In the genomic region with DNA sequence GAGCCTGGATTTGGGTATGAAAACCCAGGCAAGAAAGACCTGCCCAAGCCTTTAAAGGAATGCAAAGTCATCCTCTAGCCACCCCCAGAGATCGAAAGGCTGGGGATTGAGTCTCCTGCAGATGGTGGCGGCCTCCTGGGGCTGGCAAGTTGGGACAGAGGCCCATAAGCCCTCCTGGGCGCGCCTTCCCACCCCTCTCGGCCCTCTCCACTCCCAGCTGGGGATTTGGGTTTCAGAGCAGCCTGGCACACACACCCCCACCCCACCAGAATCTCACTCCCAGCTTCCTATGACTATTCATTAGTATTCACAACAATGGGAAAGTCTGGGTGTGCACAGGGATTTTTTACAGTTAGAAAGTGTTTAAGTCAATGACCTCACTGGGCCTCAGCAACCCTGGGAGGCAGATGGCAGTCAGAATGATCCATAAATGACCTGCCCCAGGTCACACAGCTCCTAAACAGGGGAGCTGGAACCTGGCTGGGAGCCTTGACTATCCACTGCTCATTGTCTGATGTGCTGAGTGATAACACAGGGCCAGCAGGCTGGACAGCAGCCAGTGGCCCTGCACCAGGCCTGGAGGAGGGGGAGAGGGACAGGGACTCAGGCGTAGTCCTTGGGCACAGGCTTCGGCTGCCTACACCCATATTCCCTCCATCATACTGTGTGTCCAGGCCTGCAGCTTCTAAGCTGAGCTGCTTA, we compare ENCODE assay signal across 7 cellular contexts. TPM values are rescaled to one million over a fixed set of nuclear protein-coding genes. Genes with fewer than 3 reads are reported as not detected.
DNase-seq lines count a peak whose midpoint lies in the region; ATAC-seq and TF ChIP-seq lines count a peak whose summit lies in the region.
"Had no signal": no experiment of that assay in that cellular context is flagged by ENCODE, and none has a peak within 500 bp of the region (broad histone marks: within the 10 kb centered on the region; RNA-seq: fewer than 3 reads in every experiment).

No MANE protein-coding gene starts in this region.

- TF ChIP-seq CTCF in astrocyte of the spinal cord (IDR thresholded peaks at IDR 0.05; ENCODE audit: low read depth, low read length) = no peak
- no peak for TF ChIP-seq CTCF in nephron (IDR thresholded peaks at IDR 0.05; ENCODE audit: unreplicated experiment in 3 of 3)

- peak overlapping the region; percentile 90 to 96 (median 92) for H3K27ac Mint-ChIP-seq in nephron

- H3K4me1 ChIP-seq in HUES64 (ENCODE audit: insufficient read depth, low read length) = peaks cover 61% of the 10 kb centered on the region

- H3K36me3 Mint-ChIP-seq in nephron (ENCODE audit: low read depth) = no peaks in the 10 kb centered on the region

- no peaks in the 10 kb centered on the region for H3K9me3 ChIP-seq in HUES64 (ENCODE audit: insufficient read depth, low read depth, low read length)
- H3K9me3 ChIP-seq: thoracic aorta had no signal

- H3K4me3 ChIP-seq in HUES64 (ENCODE audit: low read length) (no peak overlapping the region), astrocyte of the spinal cord (ENCODE audit: low read depth, low read length) (no peak overlapping the region)
- H3K4me3 ChIP-seq: thoracic aorta had no signal

- in situ Hi-C loops in astrocyte of the spinal cord (cut with HindIII; ENCODE audit: low sequenced_read_pairs) = no loop called here

- no peaks in the 10 kb centered on the region for H3K27me3 ChIP-seq in HUES64 (ENCODE audit: insufficient read depth, low read length)

- H3K36me3 ChIP-seq in HUES64 (ENCODE audit: insufficient read depth, low read length) = no peaks in the 10 kb centered on the region
- H3K36me3 ChIP-seq: thoracic aorta had no signal

- no peaks in the 10 kb centered on the region for H3K27me3 Mint-ChIP-seq in nephron (ENCODE audit: low read depth)

- H3K9ac ChIP-seq in HUES64 (ENCODE audit: low read depth, low read length) = peak overlapping the region; percentile 53

- peak overlapping the region; percentile 89 for H3K27ac ChIP-seq in HUES64 (ENCODE audit: low read depth, low read length)

- no peak for ATAC-seq in GM18861 (IDR thresholded peaks at IDR 0.05; ENCODE audit: unreplicated experiment)

- H3K4me3 Mint-ChIP-seq in nephron = peak overlapping the region in 2 of 3 experiments; percentile 37 to 66

- H3K9me3 Mint-ChIP-seq in nephron = no peaks in the 10 kb centered on the region

- H3K4me1 Mint-ChIP-seq in nephron = peaks cover 62% of the 10 kb centered on the region

- peak; percentile 17 for DNase-seq in astrocyte of the spinal cord (ENCODE audit: low read depth, low spot score)
- DNase-seq in stimulated activated CD4-positive, alpha-beta T cell treated with anti-CD3 and anti-CD28 coated beads, Interleukin-2, amount 100 ng/mL, for 24 hours = no peak
- DNase-seq in dedifferentiated amniotic fluid mesenchymal stem cell (ENCODE audit: extremely low spot score) = no peak

- 49% methylated on average over 7 of the region's 7 CpGs for WGBS in HUES64

RNA-seq across cellular contexts. Expression of gene NHERF1, which starts 12.1 kb away (rescaled TPM):
- 84.0 TPM for polyA plus RNA-seq in HUES64 (2013, experiment 1 of 2)
- 89.4 TPM for polyA plus RNA-seq in HUES64 (2013, experiment 2 of 2)

RNA-seq across cellular contexts. Expression of gene NAT9, which starts 15.6 kb away (rescaled TPM):
- 22.7 TPM for polyA plus RNA-seq in HUES64 (2013, experiment 1 of 2)
- 24.3 TPM for polyA plus RNA-seq in HUES64 (2013, experiment 2 of 2)

RNA-seq across cellular contexts. Expression of gene RAB37, which starts 23.5 kb away (rescaled TPM):
- polyA plus RNA-seq in HUES64 (2013, experiment 1 of 2) = 0.95 TPM
- 3.0 TPM for polyA plus RNA-seq in HUES64 (2013, experiment 2 of 2)

RNA-seq across cellular contexts. Expression of gene CD300LF, which starts 47.8 kb away (rescaled TPM):
- not detected for polyA plus RNA-seq in HUES64 (2013, experiment 1 of 2)
- polyA plus RNA-seq in HUES64 (2013, experiment 2 of 2) = not detected
